In the genomic region with DNA sequence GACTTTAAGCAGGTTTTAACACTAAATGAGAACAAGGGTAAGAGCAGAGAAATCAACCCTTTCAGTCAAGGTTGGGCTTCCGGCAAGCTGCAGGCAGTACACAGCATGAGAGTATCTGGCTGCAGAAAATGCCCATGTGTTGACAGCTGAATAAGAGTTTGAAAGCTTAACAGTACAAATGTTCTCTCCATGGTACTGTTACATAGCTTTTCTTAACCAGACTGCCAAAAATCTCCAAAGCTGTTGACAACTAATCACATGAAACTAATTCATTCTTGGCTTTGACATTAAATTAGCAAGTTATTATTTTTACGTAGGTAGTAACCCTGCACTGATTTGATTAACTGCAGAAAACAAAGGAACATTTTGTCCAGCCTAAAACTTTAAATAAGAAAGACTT, we compare ENCODE assay signal across 14 cellular contexts.
DNase-seq lines count a peak whose midpoint lies in the region; ATAC-seq and TF ChIP-seq lines count a peak whose summit lies in the region.
"Had no signal": no experiment of that assay in that cellular context is flagged by ENCODE, and none has a peak within 500 bp of the region (broad histone marks: within the 10 kb centered on the region; RNA-seq: fewer than 3 reads in every experiment).

No MANE protein-coding gene starts in this region.

- no peaks in the 10 kb centered on the region for H3K27me3 Mint-ChIP-seq in natural killer cell (ENCODE audit: low read depth in 2 of 2)
- H3K27me3 Mint-ChIP-seq: activated CD4-positive, alpha-beta memory T cell treated with anti-CD3 and anti-CD28 coated beads for 36 hours; stimulated activated naive CD8-positive, alpha-beta T cell treated with anti-CD3 and anti-CD28 coated beads, Interleukin-15, amount 100 ng/mL, for 72 hours had no signal

- H3K27ac Mint-ChIP-seq in natural killer cell: peak overlapping the region in 1 of 2 donors; percentile 85
- H3K27ac Mint-ChIP-seq: activated CD4-positive, alpha-beta memory T cell treated with anti-CD3 and anti-CD28 coated beads for 36 hours; activated T-cell treated with anti-CD3 and anti-CD28 coated beads, Interleukin-2, amount 50 U/mL, for 72 hours; stimulated activated naive CD8-positive, alpha-beta T cell treated with anti-CD3 and anti-CD28 coated beads, Interleukin-15, amount 100 ng/mL, for 72 hours had no signal

- TF ChIP-seq CTCF in fibroblast of the aortic adventitia (IDR thresholded peaks at IDR 0.05; ENCODE audit: insufficient read depth, low read length) (no peak), natural killer cell (IDR thresholded peaks at IDR 0.05) (no peak)

- peak; percentile 8 for DNase-seq in AG20443 (ENCODE audit: low spot score)
- DNase-seq in fibroblast of the aortic adventitia (ENCODE audit: low read depth): peak; percentile 16
- no peak for DNase-seq in natural killer cell
- no peak for DNase-seq in SW480 (ENCODE audit: low spot score)
- no peak for DNase-seq in NCI-H1694 (lab: John Stamatoyannopoulos, UW)
- DNase-seq in activated gamma-delta T cell (lab: John Stamatoyannopoulos, UW): no peak
- no peak for DNase-seq in NCI-H1436 treated with DMSO at 0.1 percent for 48 hours (lab: John Stamatoyannopoulos, UW)
- DNase-seq: activated CD4-positive, alpha-beta memory T cell treated with anti-CD3 and anti-CD28 coated beads for 36 hours; activated T-cell treated with anti-CD3 and anti-CD28 coated beads, Interleukin-2, amount 50 U/mL, for 72 hours; left colon; PC-3; stimulated activated naive CD8-positive, alpha-beta T cell treated with anti-CD3 and anti-CD28 coated beads, Interleukin-15, amount 100 ng/mL, for 72 hours; uterus had no signal

- intact Hi-C loops in natural killer cell (cut with micrococcal nuclease): no loop called here

- H3K9me3 Mint-ChIP-seq in natural killer cell: no peaks in the 10 kb centered on the region

- H3K4me1 Mint-ChIP-seq in natural killer cell: peaks cover 5 to 28% of the 10 kb centered on the region in 2 donors

- H3K4me3 Mint-ChIP-seq in natural killer cell: peak overlapping the region; percentile 78
- H3K4me3 Mint-ChIP-seq: activated CD4-positive, alpha-beta memory T cell treated with anti-CD3 and anti-CD28 coated beads for 36 hours; activated T-cell treated with anti-CD3 and anti-CD28 coated beads, Interleukin-2, amount 50 U/mL, for 72 hours; stimulated activated naive CD8-positive, alpha-beta T cell treated with anti-CD3 and anti-CD28 coated beads, Interleukin-15, amount 100 ng/mL, for 72 hours had no signal

- no peak overlapping the region for H3K4me3 ChIP-seq in fibroblast of the aortic adventitia (ENCODE audit: low read depth, low read length)
- H3K4me3 ChIP-seq: uterus had no signal

- ATAC-seq in SK-N-SH treated with all-trans-retinoic acid at 6 μM for 48 hours (peak; percentile 89), natural killer cell (peak in 1 of 3 donors; percentile 98)
- ATAC-seq: activated T-cell treated with anti-CD3 and anti-CD28 coated beads, Interleukin-2, amount 50 U/mL, for 72 hours; left colon; PC-3; stimulated activated naive CD8-positive, alpha-beta T cell treated with anti-CD3 and anti-CD28 coated beads, Interleukin-15, amount 100 ng/mL, for 72 hours had no signal

- no peaks in the 10 kb centered on the region for H3K36me3 Mint-ChIP-seq in natural killer cell

TF ChIP-seq in SK-N-SH treated with all-trans-retinoic acid at 6 μM for 48 hours, 23 proteins besides CTCF, POLR2A, EP300 and RAD21:
- TF ChIP-seq PPARA (CRISPR knock-in tag; IDR thresholded peaks at IDR 0.05; ENCODE audit: borderline replicate concordance): no peak
- no peak for TF ChIP-seq BACH2 (CRISPR knock-in tag; IDR thresholded peaks at IDR 0.05; ENCODE audit: borderline replicate concordance)
- TF ChIP-seq ZC3H10 (CRISPR knock-in tag; IDR thresholded peaks at IDR 0.05): no peak; the same call in 1 of the 2 replicates
- no peak for TF ChIP-seq TOX (CRISPR knock-in tag; IDR thresholded peaks at IDR 0.05; ENCODE audit: borderline replicate concordance)
- TF ChIP-seq, protein P1, sequence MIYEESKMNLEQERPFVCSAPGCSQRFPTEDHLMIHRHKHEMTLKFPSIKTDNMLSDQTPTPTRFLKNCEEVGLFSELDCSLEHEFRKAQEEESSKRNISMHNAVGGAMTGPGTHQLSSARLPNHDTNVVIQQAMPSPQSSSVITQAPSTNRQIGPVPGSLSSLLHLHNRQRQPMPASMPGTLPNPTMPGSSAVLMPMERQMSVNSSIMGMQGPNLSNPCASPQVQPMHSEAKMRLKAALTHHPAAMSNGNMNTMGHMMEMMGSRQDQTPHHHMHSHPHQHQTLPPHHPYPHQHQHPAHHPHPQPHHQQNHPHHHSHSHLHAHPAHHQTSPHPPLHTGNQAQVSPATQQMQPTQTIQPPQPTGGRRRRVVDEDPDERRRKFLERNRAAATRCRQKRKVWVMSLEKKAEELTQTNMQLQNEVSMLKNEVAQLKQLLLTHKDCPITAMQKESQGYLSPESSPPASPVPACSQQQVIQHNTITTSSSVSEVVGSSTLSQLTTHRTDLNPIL (CRISPR knock-in tag; IDR thresholded peaks at IDR 0.05; ENCODE audit: low read depth): no peak
- TF ChIP-seq, protein P2, sequence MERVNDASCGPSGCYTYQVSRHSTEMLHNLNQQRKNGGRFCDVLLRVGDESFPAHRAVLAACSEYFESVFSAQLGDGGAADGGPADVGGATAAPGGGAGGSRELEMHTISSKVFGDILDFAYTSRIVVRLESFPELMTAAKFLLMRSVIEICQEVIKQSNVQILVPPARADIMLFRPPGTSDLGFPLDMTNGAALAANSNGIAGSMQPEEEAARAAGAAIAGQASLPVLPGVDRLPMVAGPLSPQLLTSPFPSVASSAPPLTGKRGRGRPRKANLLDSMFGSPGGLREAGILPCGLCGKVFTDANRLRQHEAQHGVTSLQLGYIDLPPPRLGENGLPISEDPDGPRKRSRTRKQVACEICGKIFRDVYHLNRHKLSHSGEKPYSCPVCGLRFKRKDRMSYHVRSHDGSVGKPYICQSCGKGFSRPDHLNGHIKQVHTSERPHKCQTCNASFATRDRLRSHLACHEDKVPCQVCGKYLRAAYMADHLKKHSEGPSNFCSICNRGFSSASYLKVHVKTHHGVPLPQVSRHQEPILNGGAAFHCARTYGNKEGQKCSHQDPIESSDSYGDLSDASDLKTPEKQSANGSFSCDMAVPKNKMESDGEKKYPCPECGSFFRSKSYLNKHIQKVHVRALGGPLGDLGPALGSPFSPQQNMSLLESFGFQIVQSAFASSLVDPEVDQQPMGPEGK (CRISPR knock-in tag; IDR thresholded peaks at IDR 0.05; ENCODE audit: borderline replicate concordance): no peak
- TF ChIP-seq ZNF565 (CRISPR knock-in tag; conservative IDR thresholded peaks at IDR 0.05; ENCODE audit: low read depth): no peak
- 0 out of 2 replicates have a peak, but pooled peaks have one; percentile 8 for TF ChIP-seq ISL1 (CRISPR knock-in tag; IDR thresholded peaks at IDR 0.05)
- TF ChIP-seq ZFP3 (CRISPR knock-in tag; IDR thresholded peaks at IDR 0.05): peak; percentile 97

Comparison
In these comparisons a context has a peak if more than half of its experiments do, and no peak if none do; other contexts are left out.
1. DNase-seq: peak in AG20443 (single experiment) and fibroblast of the aortic adventitia (single experiment); none in natural killer cell (single experiment), SW480 (single experiment), NCI-H1694 (single experiment), activated gamma-delta T cell (single experiment) and NCI-H1436 treated with DMSO at 0.1 percent for 48 hours (single experiment).